In the genomic region with DNA sequence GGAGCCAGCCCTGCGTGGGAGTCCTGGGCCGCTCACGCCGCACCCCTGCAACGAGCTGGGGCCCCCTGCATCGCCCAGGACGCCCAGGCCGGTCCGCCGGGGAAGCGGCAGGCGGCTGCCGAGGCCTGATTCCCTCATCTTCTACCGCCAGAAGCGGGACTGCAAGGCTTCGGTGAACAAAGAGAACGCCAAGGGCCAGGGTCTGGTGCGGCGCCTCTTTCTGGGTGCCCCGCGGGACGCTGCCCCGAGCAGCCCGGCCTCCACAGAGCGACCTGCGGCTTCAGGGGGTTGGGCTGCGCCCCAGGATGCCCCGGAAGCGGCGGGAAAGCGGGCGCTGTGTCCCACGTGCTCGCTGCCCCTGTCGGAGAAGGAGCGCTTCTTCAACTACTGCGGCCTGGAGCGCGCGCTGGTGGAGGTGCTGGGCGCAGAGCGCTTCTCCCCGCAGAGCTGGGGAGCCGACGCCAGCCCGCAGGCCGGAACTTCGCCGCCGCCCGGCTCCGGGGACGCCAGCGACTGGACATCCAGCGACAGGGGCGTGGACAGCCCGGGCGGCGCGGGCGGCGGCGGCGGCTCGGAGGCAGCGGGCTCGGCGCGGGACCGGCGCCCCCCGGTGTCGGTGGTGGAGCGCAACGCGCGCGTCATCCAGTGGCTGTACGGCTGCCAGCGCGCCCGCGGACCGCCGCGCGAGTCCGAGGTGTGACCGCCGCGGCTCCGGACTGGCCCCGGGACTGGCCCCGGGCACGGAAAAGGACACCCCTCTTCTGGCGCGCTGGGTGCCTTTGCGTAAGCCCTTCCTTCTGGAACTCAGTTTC, we compare ENCODE assay signal across 1 cellular context.
TF ChIP-seq lines count a peak whose summit lies in the region.

No MANE protein-coding gene starts in this region.

TF ChIP-seq in HepG2, 621 proteins besides CTCF, POLR2A, EP300 and RAD21 (continued from another document and continues in another):
- TF ChIP-seq HNF1A (IDR thresholded peaks at IDR 0.05; ENCODE audit: low read depth), result no peak
- TF ChIP-seq HNF1A (CRISPR knock-in tag; IDR thresholded peaks at IDR 0.05; ENCODE audit: borderline replicate concordance), result no peak
- TF ChIP-seq RBM22 (optimal IDR thresholded peaks at IDR 0.05; ENCODE audit: low read length), result no peak
- TF ChIP-seq ZNF772 (CRISPR knock-in tag; IDR thresholded peaks at IDR 0.05), result no peak
- TF ChIP-seq HNF1B (CRISPR knock-in tag; IDR thresholded peaks at IDR 0.05), result no peak
- TF ChIP-seq, protein P1, sequence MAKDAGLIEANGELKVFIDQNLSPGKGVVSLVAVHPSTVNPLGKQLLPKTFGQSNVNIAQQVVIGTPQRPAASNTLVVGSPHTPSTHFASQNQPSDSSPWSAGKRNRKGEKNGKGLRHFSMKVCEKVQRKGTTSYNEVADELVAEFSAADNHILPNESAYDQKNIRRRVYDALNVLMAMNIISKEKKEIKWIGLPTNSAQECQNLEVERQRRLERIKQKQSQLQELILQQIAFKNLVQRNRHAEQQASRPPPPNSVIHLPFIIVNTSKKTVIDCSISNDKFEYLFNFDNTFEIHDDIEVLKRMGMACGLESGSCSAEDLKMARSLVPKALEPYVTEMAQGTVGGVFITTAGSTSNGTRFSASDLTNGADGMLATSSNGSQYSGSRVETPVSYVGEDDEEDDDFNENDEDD (CRISPR knock-in tag; IDR thresholded peaks at IDR 0.05; ENCODE audit: borderline replicate concordance), result peak; percentile 92; the same call in 1 of the 2 replicates
- TF ChIP-seq, protein P2, sequence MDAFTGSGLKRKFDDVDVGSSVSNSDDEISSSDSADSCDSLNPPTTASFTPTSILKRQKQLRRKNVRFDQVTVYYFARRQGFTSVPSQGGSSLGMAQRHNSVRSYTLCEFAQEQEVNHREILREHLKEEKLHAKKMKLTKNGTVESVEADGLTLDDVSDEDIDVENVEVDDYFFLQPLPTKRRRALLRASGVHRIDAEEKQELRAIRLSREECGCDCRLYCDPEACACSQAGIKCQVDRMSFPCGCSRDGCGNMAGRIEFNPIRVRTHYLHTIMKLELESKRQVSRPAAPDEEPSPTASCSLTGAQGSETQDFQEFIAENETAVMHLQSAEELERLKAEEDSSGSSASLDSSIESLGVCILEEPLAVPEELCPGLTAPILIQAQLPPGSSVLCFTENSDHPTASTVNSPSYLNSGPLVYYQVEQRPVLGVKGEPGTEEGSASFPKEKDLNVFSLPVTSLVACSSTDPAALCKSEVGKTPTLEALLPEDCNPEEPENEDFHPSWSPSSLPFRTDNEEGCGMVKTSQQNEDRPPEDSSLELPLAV (CRISPR knock-in tag; conservative IDR thresholded peaks at IDR 0.05; ENCODE audit: low read depth), result no peak
- TF ChIP-seq ZNF790 (CRISPR knock-in tag; IDR thresholded peaks at IDR 0.05; ENCODE audit: borderline replicate concordance), result no peak
- no peak for TF ChIP-seq NCOA1 (CRISPR knock-in tag; IDR thresholded peaks at IDR 0.05)
- TF ChIP-seq CCDC6 (CRISPR knock-in tag; IDR thresholded peaks at IDR 0.05), result no peak; the same call in 1 of the 2 replicates
- TF ChIP-seq TAF1 (CRISPR knock-in tag; IDR thresholded peaks at IDR 0.05), result no peak
- no peak for TF ChIP-seq TOPORS (CRISPR knock-in tag; IDR thresholded peaks at IDR 0.05)
- TF ChIP-seq SP4 (CRISPR knock-in tag; IDR thresholded peaks at IDR 0.05), result no peak
- no peak for TF ChIP-seq STAT5B (CRISPR knock-in tag; IDR thresholded peaks at IDR 0.05)
- TF ChIP-seq ZFP36 (IDR thresholded peaks at IDR 0.05; ENCODE audit: borderline replicate concordance, low read depth, low read length, partially characterized antibody), result no peak
- no peak for TF ChIP-seq ZNF251 (CRISPR knock-in tag; IDR thresholded peaks at IDR 0.05)
- TF ChIP-seq, protein P3, sequence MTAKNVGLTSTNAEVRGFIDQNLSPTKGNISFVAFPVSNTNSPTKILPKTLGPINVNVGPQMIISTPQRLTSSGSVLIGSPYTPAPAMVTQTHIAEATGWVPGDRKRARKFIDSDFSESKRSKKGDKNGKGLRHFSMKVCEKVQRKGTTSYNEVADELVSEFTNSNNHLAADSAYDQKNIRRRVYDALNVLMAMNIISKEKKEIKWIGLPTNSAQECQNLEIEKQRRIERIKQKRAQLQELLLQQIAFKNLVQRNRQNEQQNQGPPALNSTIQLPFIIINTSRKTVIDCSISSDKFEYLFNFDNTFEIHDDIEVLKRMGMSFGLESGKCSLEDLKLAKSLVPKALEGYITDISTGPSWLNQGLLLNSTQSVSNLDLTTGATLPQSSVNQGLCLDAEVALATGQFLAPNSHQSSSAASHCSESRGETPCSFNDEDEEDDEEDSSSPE (CRISPR knock-in tag; IDR thresholded peaks at IDR 0.05), result peak; percentile 78
- no peak for TF ChIP-seq ZC3H4 (CRISPR knock-in tag; IDR thresholded peaks at IDR 0.05; ENCODE audit: borderline replicate concordance)
- TF ChIP-seq, protein P4, sequence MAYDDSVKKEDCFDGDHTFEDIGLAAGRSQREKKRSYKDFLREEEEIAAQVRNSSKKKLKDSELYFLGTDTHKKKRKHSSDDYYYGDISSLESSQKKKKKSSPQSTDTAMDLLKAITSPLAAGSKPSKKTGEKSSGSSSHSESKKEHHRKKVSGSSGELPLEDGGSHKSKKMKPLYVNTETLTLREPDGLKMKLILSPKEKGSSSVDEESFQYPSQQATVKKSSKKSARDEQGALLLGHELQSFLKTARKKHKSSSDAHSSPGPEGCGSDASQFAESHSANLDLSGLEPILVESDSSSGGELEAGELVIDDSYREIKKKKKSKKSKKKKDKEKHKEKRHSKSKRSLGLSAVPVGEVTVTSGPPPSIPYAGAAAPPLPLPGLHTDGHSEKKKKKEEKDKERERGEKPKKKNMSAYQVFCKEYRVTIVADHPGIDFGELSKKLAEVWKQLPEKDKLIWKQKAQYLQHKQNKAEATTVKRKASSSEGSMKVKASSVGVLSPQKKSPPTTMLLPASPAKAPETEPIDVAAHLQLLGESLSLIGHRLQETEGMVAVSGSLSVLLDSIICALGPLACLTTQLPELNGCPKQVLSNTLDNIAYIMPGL (CRISPR knock-in tag; IDR thresholded peaks at IDR 0.05; ENCODE audit: borderline replicate concordance in 1 of 2, low read depth in 1 of 2), result 0 out of 4 replicates have a peak, but pooled peaks of 1 of the 2 experiments have one; percentile 38
- no peak for TF ChIP-seq ZNF570 (CRISPR knock-in tag; IDR thresholded peaks at IDR 0.05; ENCODE audit: borderline replicate concordance)
- TF ChIP-seq ZNF235 (CRISPR knock-in tag; IDR thresholded peaks at IDR 0.05; ENCODE audit: borderline replicate concordance), result no peak
- no peak for TF ChIP-seq SIX1 (CRISPR knock-in tag; IDR thresholded peaks at IDR 0.05; ENCODE audit: borderline replicate concordance)
- TF ChIP-seq ZGPAT (CRISPR knock-in tag; IDR thresholded peaks at IDR 0.05), result peak; percentile 23; the same call in 1 of the 2 replicates
- peak; percentile 70 for TF ChIP-seq ZNF441 (CRISPR knock-in tag; IDR thresholded peaks at IDR 0.05; ENCODE audit: borderline replicate concordance)
- TF ChIP-seq, protein P5, sequence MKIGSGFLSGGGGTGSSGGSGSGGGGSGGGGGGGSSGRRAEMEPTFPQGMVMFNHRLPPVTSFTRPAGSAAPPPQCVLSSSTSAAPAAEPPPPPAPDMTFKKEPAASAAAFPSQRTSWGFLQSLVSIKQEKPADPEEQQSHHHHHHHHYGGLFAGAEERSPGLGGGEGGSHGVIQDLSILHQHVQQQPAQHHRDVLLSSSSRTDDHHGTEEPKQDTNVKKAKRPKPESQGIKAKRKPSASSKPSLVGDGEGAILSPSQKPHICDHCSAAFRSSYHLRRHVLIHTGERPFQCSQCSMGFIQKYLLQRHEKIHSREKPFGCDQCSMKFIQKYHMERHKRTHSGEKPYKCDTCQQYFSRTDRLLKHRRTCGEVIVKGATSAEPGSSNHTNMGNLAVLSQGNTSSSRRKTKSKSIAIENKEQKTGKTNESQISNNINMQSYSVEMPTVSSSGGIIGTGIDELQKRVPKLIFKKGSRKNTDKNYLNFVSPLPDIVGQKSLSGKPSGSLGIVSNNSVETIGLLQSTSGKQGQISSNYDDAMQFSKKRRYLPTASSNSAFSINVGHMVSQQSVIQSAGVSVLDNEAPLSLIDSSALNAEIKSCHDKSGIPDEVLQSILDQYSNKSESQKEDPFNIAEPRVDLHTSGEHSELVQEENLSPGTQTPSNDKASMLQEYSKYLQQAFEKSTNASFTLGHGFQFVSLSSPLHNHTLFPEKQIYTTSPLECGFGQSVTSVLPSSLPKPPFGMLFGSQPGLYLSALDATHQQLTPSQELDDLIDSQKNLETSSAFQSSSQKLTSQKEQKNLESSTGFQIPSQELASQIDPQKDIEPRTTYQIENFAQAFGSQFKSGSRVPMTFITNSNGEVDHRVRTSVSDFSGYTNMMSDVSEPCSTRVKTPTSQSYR (CRISPR knock-in tag; IDR thresholded peaks at IDR 0.05; ENCODE audit: borderline replicate concordance), result no peak
- no peak for TF ChIP-seq IKZF4 (CRISPR knock-in tag; IDR thresholded peaks at IDR 0.05; ENCODE audit: borderline replicate concordance, low read depth, not compliant biosample characterization)
- TF ChIP-seq HNRNPLL (IDR thresholded peaks at IDR 0.05; ENCODE audit: low read depth, low read length, poor library complexity, severe bottlenecking), result peak; percentile 65
- TF ChIP-seq, protein P6, sequence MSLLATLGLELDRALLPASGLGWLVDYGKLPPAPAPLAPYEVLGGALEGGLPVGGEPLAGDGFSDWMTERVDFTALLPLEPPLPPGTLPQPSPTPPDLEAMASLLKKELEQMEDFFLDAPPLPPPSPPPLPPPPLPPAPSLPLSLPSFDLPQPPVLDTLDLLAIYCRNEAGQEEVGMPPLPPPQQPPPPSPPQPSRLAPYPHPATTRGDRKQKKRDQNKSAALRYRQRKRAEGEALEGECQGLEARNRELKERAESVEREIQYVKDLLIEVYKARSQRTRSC (CRISPR knock-in tag; IDR thresholded peaks at IDR 0.05; ENCODE audit: low read depth), result no peak
- TF ChIP-seq ZNF883 (CRISPR knock-in tag; IDR thresholded peaks at IDR 0.05; ENCODE audit: not compliant biosample characterization), result no peak
- no peak for TF ChIP-seq ZNF780A (CRISPR knock-in tag; IDR thresholded peaks at IDR 0.05)
- 0 out of 2 replicates have a peak, but pooled peaks have one; percentile 35 for TF ChIP-seq ZNF841 (CRISPR knock-in tag; IDR thresholded peaks at IDR 0.05; ENCODE audit: borderline replicate concordance)
- TF ChIP-seq PRPF4 (IDR thresholded peaks at IDR 0.05; ENCODE audit: low read depth, low read length, poor library complexity, severe bottlenecking), result no peak
- no peak for TF ChIP-seq SOX6 (IDR thresholded peaks at IDR 0.05)
- TF ChIP-seq SOX6 (CRISPR knock-in tag; IDR thresholded peaks at IDR 0.05), result 0 out of 2 replicates have a peak, but pooled peaks have one; percentile 18
- TF ChIP-seq, protein P7, sequence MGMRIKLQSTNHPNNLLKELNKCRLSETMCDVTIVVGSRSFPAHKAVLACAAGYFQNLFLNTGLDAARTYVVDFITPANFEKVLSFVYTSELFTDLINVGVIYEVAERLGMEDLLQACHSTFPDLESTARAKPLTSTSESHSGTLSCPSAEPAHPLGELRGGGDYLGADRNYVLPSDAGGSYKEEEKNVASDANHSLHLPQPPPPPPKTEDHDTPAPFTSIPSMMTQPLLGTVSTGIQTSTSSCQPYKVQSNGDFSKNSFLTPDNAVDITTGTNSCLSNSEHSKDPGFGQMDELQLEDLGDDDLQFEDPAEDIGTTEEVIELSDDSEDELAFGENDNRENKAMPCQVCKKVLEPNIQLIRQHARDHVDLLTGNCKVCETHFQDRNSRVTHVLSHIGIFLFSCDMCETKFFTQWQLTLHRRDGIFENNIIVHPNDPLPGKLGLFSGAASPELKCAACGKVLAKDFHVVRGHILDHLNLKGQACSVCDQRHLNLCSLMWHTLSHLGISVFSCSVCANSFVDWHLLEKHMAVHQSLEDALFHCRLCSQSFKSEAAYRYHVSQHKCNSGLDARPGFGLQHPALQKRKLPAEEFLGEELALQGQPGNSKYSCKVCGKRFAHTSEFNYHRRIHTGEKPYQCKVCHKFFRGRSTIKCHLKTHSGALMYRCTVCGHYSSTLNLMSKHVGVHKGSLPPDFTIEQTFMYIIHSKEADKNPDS (CRISPR knock-in tag; IDR thresholded peaks at IDR 0.05), result 0 out of 2 replicates have a peak, but pooled peaks have one; percentile 23
